9 cellular contexts compared by ENCODE assay signal in genomic region chr1:111988743-111989453, GRCh38. TPM values are rescaled to one million over a fixed set of nuclear protein-coding genes. Genes with fewer than 3 reads are reported as not detected.
A peak's percentile ranks its signal among the peaks of the same experiment; 100 is the strongest.
DNase-seq lines count a peak whose midpoint lies in the region; ATAC-seq and TF ChIP-seq lines count a peak whose summit lies in the region.
"Had no signal": no experiment of that assay in that cellular context is flagged by ENCODE, and none has a peak within 500 bp of the region (broad histone marks: within the 10 kb centered on the region; RNA-seq: fewer than 3 reads in every experiment).

No MANE protein-coding gene starts in this region.

- peaks cover 11% of the 10 kb centered on the region for H3K4me1 Mint-ChIP-seq in activated naive CD8-positive, alpha-beta T cell treated with anti-CD3 and anti-CD28 coated beads, Interleukin-2, amount 50 U/mL, for 24 hours

- no peak overlapping the region for H3K27ac Mint-ChIP-seq in activated naive CD8-positive, alpha-beta T cell treated with anti-CD3 and anti-CD28 coated beads, Interleukin-2, amount 50 U/mL, for 24 hours

- DNase-seq in NCI-H82 (lab: John Stamatoyannopoulos, UW) (peak; percentile 21), NCI-H82 treated with DMSO at 0.1 percent for 48 hours (lab: John Stamatoyannopoulos, UW; ENCODE audit: unreplicated experiment) (no peak), kidney epithelial cell (ENCODE audit: low read depth) (no peak), NCI-H1048 (lab: John Stamatoyannopoulos, UW) (no peak)
- DNase-seq in activated naive CD8-positive, alpha-beta T cell treated with anti-CD3 and anti-CD28 coated beads, Interleukin-2, amount 50 U/mL, for 24 hours = peak; percentile 4
- no peak for DNase-seq in activated effector memory CD4-positive, alpha-beta T cell treated with anti-CD3 and anti-CD28 coated beads, Interleukin-2, amount 50 U/mL, for 16 hours
- DNase-seq: NCI-H1436 had no signal

- no peak overlapping the region for H3K4me3 Mint-ChIP-seq in activated naive CD8-positive, alpha-beta T cell treated with anti-CD3 and anti-CD28 coated beads, Interleukin-2, amount 50 U/mL, for 24 hours

- no peak overlapping the region for H3K27ac ChIP-seq in subcutaneous abdominal adipose tissue (ENCODE audit: low read depth, low read length)

- H3K4me3 ChIP-seq in kidney epithelial cell (ENCODE audit: low read depth, low read length) = peak overlapping the region; percentile 4
- peak overlapping the region; percentile 31 to 73 (median 51) for H3K4me3 ChIP-seq in subcutaneous abdominal adipose tissue (ENCODE audit: low read depth in 1 of 5, low read length in 5 of 5)

- no peaks in the 10 kb centered on the region for H3K9me3 ChIP-seq in subcutaneous abdominal adipose tissue (ENCODE audit: control insufficient read depth in 5 of 5, low read length in 5 of 5)

- H3K27me3 ChIP-seq in kidney epithelial cell (ENCODE audit: control insufficient read depth, insufficient read depth, low read length) (peaks cover 55% of the 10 kb centered on the region), subcutaneous abdominal adipose tissue (ENCODE audit: control insufficient read depth in 5 of 5, insufficient read depth in 4 of 5, low read length in 5 of 5) (peaks cover 0 to 12% (median 9%) of the 10 kb centered on the region in 5 donors)

- H3K9ac ChIP-seq in subcutaneous abdominal adipose tissue (ENCODE audit: low read length in 5 of 5) = peak overlapping the region in 2 of 5 donors; percentile 6 to 38

- H3K9me3 Mint-ChIP-seq in activated naive CD8-positive, alpha-beta T cell treated with anti-CD3 and anti-CD28 coated beads, Interleukin-2, amount 50 U/mL, for 24 hours = no peaks in the 10 kb centered on the region

- no peaks in the 10 kb centered on the region for H3K36me3 Mint-ChIP-seq in activated naive CD8-positive, alpha-beta T cell treated with anti-CD3 and anti-CD28 coated beads, Interleukin-2, amount 50 U/mL, for 24 hours (ENCODE audit: low read depth)

- ATAC-seq in activated naive CD8-positive, alpha-beta T cell treated with anti-CD3 and anti-CD28 coated beads, Interleukin-2, amount 50 U/mL, for 24 hours = no peak
- ATAC-seq in HG02623 (IDR thresholded peaks at IDR 0.05; ENCODE audit: unreplicated experiment) = no peak

- no peaks in the 10 kb centered on the region for H3K36me3 ChIP-seq in kidney epithelial cell (ENCODE audit: control insufficient read depth, insufficient read depth, low read length)
- no peaks in the 10 kb centered on the region for H3K36me3 ChIP-seq in subcutaneous abdominal adipose tissue (ENCODE audit: control insufficient read depth in 5 of 5, insufficient read depth in 5 of 5, low read length in 5 of 5)

- H3K27me3 Mint-ChIP-seq in activated naive CD8-positive, alpha-beta T cell treated with anti-CD3 and anti-CD28 coated beads, Interleukin-2, amount 50 U/mL, for 24 hours = peaks cover 66% of the 10 kb centered on the region

- H3K4me1 ChIP-seq in subcutaneous abdominal adipose tissue (ENCODE audit: control insufficient read depth in 5 of 5, insufficient read depth in 5 of 5, low read length in 5 of 5) = peaks cover 0 to 32% (median 28%) of the 10 kb centered on the region in 5 donors

- TF ChIP-seq CTCF in kidney epithelial cell (IDR thresholded peaks at IDR 0.05; ENCODE audit: insufficient read depth, low read length, poor library complexity, severe bottlenecking) = no peak

RNA-seq across cellular contexts. Expression of gene KCND3, which starts 0.6 kb away (rescaled TPM):
- total RNA-seq in kidney epithelial cell = under 0.01 TPM in 2 replicates

Comparison
In these comparisons a context has a peak if more than half of its experiments do, and no peak if none do; other contexts are left out.
1. DNase-seq: peak in NCI-H82 (single experiment) and activated naive CD8-positive, alpha-beta T cell treated with anti-CD3 and anti-CD28 coated beads, Interleukin-2, amount 50 U/mL, for 24 hours (single experiment); none in NCI-H82 treated with DMSO at 0.1 percent for 48 hours (single experiment), kidney epithelial cell (single experiment), NCI-H1048 (single experiment) and activated effector memory CD4-positive, alpha-beta T cell treated with anti-CD3 and anti-CD28 coated beads, Interleukin-2, amount 50 U/mL, for 16 hours (single experiment).